36 cellular contexts compared by ENCODE assay signal in the genomic region with DNA sequence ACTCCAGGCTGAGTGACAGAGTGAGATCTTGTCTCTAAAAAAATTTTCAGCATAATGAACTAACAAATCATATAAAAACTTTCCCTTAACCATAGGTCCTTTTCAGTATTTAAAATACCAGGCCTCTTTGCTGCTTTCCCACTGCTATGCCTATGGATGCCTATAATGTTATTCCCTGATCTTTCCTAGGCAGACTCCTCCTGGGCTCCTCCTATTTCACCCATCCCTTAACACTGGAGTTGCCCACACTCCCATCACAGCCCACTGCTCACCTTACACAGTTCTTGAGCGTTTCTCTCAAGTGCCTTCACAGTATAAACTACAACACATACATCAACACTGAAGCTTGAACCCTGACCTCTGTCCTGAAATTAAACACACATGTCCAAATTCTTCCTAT.
"Had no signal": no experiment of that assay in that cellular context is flagged by ENCODE, and none has a peak within 500 bp of the region (broad histone marks: within the 10 kb centered on the region; RNA-seq: fewer than 3 reads in every experiment).

No MANE protein-coding gene starts in this region.

- DNase-seq: activated CD4-positive, alpha-beta memory T cell treated with anti-CD3 and anti-CD28 coated beads, Interleukin-2, amount 10 ng/mL, durations not matched to agents 7 days and 5 days; activated CD4-positive, alpha-beta T cell treated with anti-CD3 and anti-CD28 coated beads for 1 hour; activated CD4-positive, alpha-beta T cell treated with anti-CD3 and anti-CD28 coated beads for 36 hours; activated CD4-positive, alpha-beta T cell treated with anti-CD3 and anti-CD28 coated beads for 48 hours; activated CD4-positive, alpha-beta T cell treated with anti-CD3 and anti-CD28 coated beads, Interleukin-2, amount 10 ng/mL, durations not matched to agents 7 days and 5 days; activated CD4-positive, alpha-beta T cell treated with anti-CD3 and anti-CD28 coated beads, Interleukin-2, amount 50 U/mL, for 48 hours; activated CD4-positive, CD25-positive, alpha-beta regulatory T cell; activated CD8-positive, alpha-beta memory T cell treated with anti-CD3 and anti-CD28 coated beads for 24 hours; activated CD8-positive, alpha-beta memory T cell treated with anti-CD3 and anti-CD28 coated beads, Interleukin-2, amount 10 ng/mL, durations not matched to agents 7 days and 5 days; activated CD8-positive, alpha-beta memory T cell treated with anti-CD3 and anti-CD28 coated beads, Interleukin-2, amount 50 U/mL, for 48 hours; activated CD8-positive, alpha-beta T cell treated with anti-CD3 and anti-CD28 coated beads, Interleukin-2, amount 10 ng/mL, durations not matched to agents 7 days and 5 days; activated effector memory CD4-positive, alpha-beta T cell treated with Interleukin-2 at 50 U/mL for 16 hours; activated gamma-delta T cell; activated naive CD4-positive, alpha-beta T cell treated with anti-CD3 and anti-CD28 coated beads, Interleukin-2, amount 10 ng/mL, durations not matched to agents 7 days and 5 days; activated naive CD4-positive, alpha-beta T cell treated with Interleukin-2 at 50 U/mL for 16 hours; activated naive CD8-positive, alpha-beta T cell treated with anti-CD3 and anti-CD28 coated beads, Interleukin-2, amount 10 ng/mL, durations not matched to agents 7 days and 5 days; activated naive CD8-positive, alpha-beta T cell treated with anti-CD3 and anti-CD28 coated beads, Interleukin-2, amount 50 U/mL, for 24 hours; activated T-cell treated with anti-CD3 and anti-CD28 coated beads, Interleukin-2, amount 50 U/mL, for 24 hours; activated T-cell treated with anti-CD3 and anti-CD28 coated beads, Interleukin-2, amount 50 U/mL, for 48 hours; amygdala; anterior cingulate cortex; caudate nucleus; T-helper 1 cell; T-helper 2 cell; T-helper 9 cell had no signal

- ATAC-seq: activated CD4-positive, alpha-beta T cell treated with anti-CD3 and anti-CD28 coated beads for 36 hours; activated CD4-positive, CD25-positive, alpha-beta regulatory T cell treated with anti-CD3 and anti-CD28 coated beads, Interleukin-2, amount 50 U/mL, for 24 hours; activated CD8-positive, alpha-beta memory T cell treated with anti-CD3 and anti-CD28 coated beads, Interleukin-2, amount 10 ng/mL, durations not matched to agents 7 days and 5 days; activated CD8-positive, alpha-beta T cell treated with anti-CD3 and anti-CD28 coated beads, Interleukin-2, amount 10 ng/mL, durations not matched to agents 7 days and 5 days; activated naive CD8-positive, alpha-beta T cell treated with anti-CD3 and anti-CD28 coated beads, Interleukin-2, amount 50 U/mL, for 24 hours had no signal

- H3K27me3 Mint-ChIP-seq: activated CD4-positive, alpha-beta memory T cell treated with anti-CD3 and anti-CD28 coated beads, Interleukin-2, amount 10 ng/mL, durations not matched to agents 7 days and 5 days; activated CD4-positive, alpha-beta T cell treated with anti-CD3 and anti-CD28 coated beads for 36 hours; activated CD4-positive, alpha-beta T cell treated with anti-CD3 and anti-CD28 coated beads, Interleukin-2, amount 10 ng/mL, durations not matched to agents 7 days and 5 days; activated CD8-positive, alpha-beta memory T cell treated with anti-CD3 and anti-CD28 coated beads, Interleukin-2, amount 10 ng/mL, durations not matched to agents 7 days and 5 days; activated naive CD4-positive, alpha-beta T cell treated with anti-CD3 and anti-CD28 coated beads, Interleukin-2, amount 10 ng/mL, durations not matched to agents 7 days and 5 days; activated naive CD4-positive, alpha-beta T cell treated with anti-CD3 and anti-CD28 coated beads, Interleukin-2, amount 50 U/mL, for 24 hours; activated naive CD8-positive, alpha-beta T cell; activated naive CD8-positive, alpha-beta T cell treated with anti-CD3 and anti-CD28 coated beads, Interleukin-2, amount 10 ng/mL, durations not matched to agents 7 days and 5 days; activated naive CD8-positive, alpha-beta T cell treated with anti-CD3 and anti-CD28 coated beads, Interleukin-2, amount 50 U/mL, for 24 hours; activated T-cell treated with anti-CD3 and anti-CD28 coated beads, Interleukin-2, amount 50 U/mL, for 24 hours; brain; central memory CD8-positive, alpha-beta T cell had no signal

- H3K27me3 ChIP-seq: ascending aorta, cardiac muscle cell had no signal

- H3K36me3 ChIP-seq: cardiac muscle cell had no signal

- H3K27ac ChIP-seq: ascending aorta, cardiac muscle cell, VCaP had no signal

- H3K27ac Mint-ChIP-seq: activated CD4-positive, alpha-beta memory T cell treated with anti-CD3 and anti-CD28 coated beads, Interleukin-2, amount 10 ng/mL, durations not matched to agents 7 days and 5 days; activated CD4-positive, alpha-beta T cell treated with anti-CD3 and anti-CD28 coated beads for 36 hours; activated CD4-positive, alpha-beta T cell treated with anti-CD3 and anti-CD28 coated beads, Interleukin-2, amount 10 ng/mL, durations not matched to agents 7 days and 5 days; activated CD8-positive, alpha-beta memory T cell treated with anti-CD3 and anti-CD28 coated beads, Interleukin-2, amount 10 ng/mL, durations not matched to agents 7 days and 5 days; activated CD8-positive, alpha-beta T cell treated with anti-CD3 and anti-CD28 coated beads, Interleukin-2, amount 10 ng/mL, durations not matched to agents 7 days and 5 days; activated naive CD4-positive, alpha-beta T cell treated with anti-CD3 and anti-CD28 coated beads, Interleukin-2, amount 10 ng/mL, durations not matched to agents 7 days and 5 days; activated naive CD4-positive, alpha-beta T cell treated with anti-CD3 and anti-CD28 coated beads, Interleukin-2, amount 50 U/mL, for 24 hours; activated naive CD8-positive, alpha-beta T cell; activated naive CD8-positive, alpha-beta T cell treated with anti-CD3 and anti-CD28 coated beads, Interleukin-2, amount 10 ng/mL, durations not matched to agents 7 days and 5 days; activated naive CD8-positive, alpha-beta T cell treated with anti-CD3 and anti-CD28 coated beads, Interleukin-2, amount 50 U/mL, for 24 hours; activated T-cell treated with anti-CD3 and anti-CD28 coated beads, Interleukin-2, amount 50 U/mL, for 24 hours; activated T-helper 2 cell treated with anti-CD3 and anti-CD28 coated beads, Interferon-gamma antibody, Interleukin-2, Interleukin-4, amounts not matched to agents 10 μg/mL and 5 μg/mL and 100 μg/mL, durations not matched to agents 14 hours and 24 hours and 36 hours; brain; T-helper 1 cell treated with Interleukin-12 subunit alpha and Interleukin-12 subunit beta and Interleukin-4 antibody, amounts not matched to agents 30 μg/mL and 1 μg/mL, for 36 hours; T-helper 2 cell treated with Interferon-gamma antibody and Interleukin-4, amounts not matched to agents 5 μg/mL and 100 μg/mL, for 36 hours had no signal

- H3K9me3 Mint-ChIP-seq: activated CD4-positive, alpha-beta memory T cell treated with anti-CD3 and anti-CD28 coated beads, Interleukin-2, amount 10 ng/mL, durations not matched to agents 7 days and 5 days; activated CD4-positive, alpha-beta T cell treated with anti-CD3 and anti-CD28 coated beads, Interleukin-2, amount 10 ng/mL, durations not matched to agents 7 days and 5 days; activated naive CD4-positive, alpha-beta T cell treated with anti-CD3 and anti-CD28 coated beads, Interleukin-2, amount 10 ng/mL, durations not matched to agents 7 days and 5 days; activated naive CD4-positive, alpha-beta T cell treated with anti-CD3 and anti-CD28 coated beads, Interleukin-2, amount 50 U/mL, for 24 hours; activated naive CD8-positive, alpha-beta T cell treated with anti-CD3 and anti-CD28 coated beads, Interleukin-2, amount 50 U/mL, for 24 hours; activated T-cell treated with anti-CD3 and anti-CD28 coated beads, Interleukin-2, amount 50 U/mL, for 24 hours; activated T-helper 2 cell treated with anti-CD3 and anti-CD28 coated beads, Interferon-gamma antibody, Interleukin-2, Interleukin-4, amounts not matched to agents 10 μg/mL and 5 μg/mL and 100 μg/mL, durations not matched to agents 14 hours and 24 hours and 36 hours; central memory CD8-positive, alpha-beta T cell; T-helper 1 cell treated with Interleukin-12 subunit alpha and Interleukin-12 subunit beta and Interleukin-4 antibody, amounts not matched to agents 30 μg/mL and 1 μg/mL, for 36 hours; T-helper 2 cell treated with Interferon-gamma antibody and Interleukin-4, amounts not matched to agents 5 μg/mL and 100 μg/mL, for 36 hours had no signal

- H3K4me3 Mint-ChIP-seq: activated CD4-positive, alpha-beta memory T cell treated with anti-CD3 and anti-CD28 coated beads, Interleukin-2, amount 10 ng/mL, durations not matched to agents 7 days and 5 days; activated CD4-positive, alpha-beta T cell treated with anti-CD3 and anti-CD28 coated beads for 36 hours; activated CD4-positive, alpha-beta T cell treated with anti-CD3 and anti-CD28 coated beads, Interleukin-2, amount 10 ng/mL, durations not matched to agents 7 days and 5 days; activated CD8-positive, alpha-beta memory T cell treated with anti-CD3 and anti-CD28 coated beads, Interleukin-2, amount 10 ng/mL, durations not matched to agents 7 days and 5 days; activated CD8-positive, alpha-beta T cell treated with anti-CD3 and anti-CD28 coated beads, Interleukin-2, amount 10 ng/mL, durations not matched to agents 7 days and 5 days; activated naive CD4-positive, alpha-beta T cell treated with anti-CD3 and anti-CD28 coated beads, Interleukin-2, amount 10 ng/mL, durations not matched to agents 7 days and 5 days; activated naive CD4-positive, alpha-beta T cell treated with anti-CD3 and anti-CD28 coated beads, Interleukin-2, amount 50 U/mL, for 24 hours; activated naive CD8-positive, alpha-beta T cell; activated naive CD8-positive, alpha-beta T cell treated with anti-CD3 and anti-CD28 coated beads, Interleukin-2, amount 10 ng/mL, durations not matched to agents 7 days and 5 days; activated naive CD8-positive, alpha-beta T cell treated with anti-CD3 and anti-CD28 coated beads, Interleukin-2, amount 50 U/mL, for 24 hours; activated T-cell treated with anti-CD3 and anti-CD28 coated beads, Interleukin-2, amount 50 U/mL, for 24 hours; brain; central memory CD8-positive, alpha-beta T cell; T-helper 1 cell treated with Interleukin-12 subunit alpha and Interleukin-12 subunit beta and Interleukin-4 antibody, amounts not matched to agents 30 μg/mL and 1 μg/mL, for 36 hours; T-helper 2 cell treated with Interferon-gamma antibody and Interleukin-4, amounts not matched to agents 5 μg/mL and 100 μg/mL, for 36 hours had no signal

- H3K4me3 ChIP-seq: ascending aorta, cardiac muscle cell had no signal

- H3K4me1 Mint-ChIP-seq: activated naive CD8-positive, alpha-beta T cell treated with anti-CD3 and anti-CD28 coated beads, Interleukin-2, amount 50 U/mL, for 24 hours; brain had no signal

- H3K9me3 ChIP-seq: ascending aorta had no signal
